In the genomic region with DNA sequence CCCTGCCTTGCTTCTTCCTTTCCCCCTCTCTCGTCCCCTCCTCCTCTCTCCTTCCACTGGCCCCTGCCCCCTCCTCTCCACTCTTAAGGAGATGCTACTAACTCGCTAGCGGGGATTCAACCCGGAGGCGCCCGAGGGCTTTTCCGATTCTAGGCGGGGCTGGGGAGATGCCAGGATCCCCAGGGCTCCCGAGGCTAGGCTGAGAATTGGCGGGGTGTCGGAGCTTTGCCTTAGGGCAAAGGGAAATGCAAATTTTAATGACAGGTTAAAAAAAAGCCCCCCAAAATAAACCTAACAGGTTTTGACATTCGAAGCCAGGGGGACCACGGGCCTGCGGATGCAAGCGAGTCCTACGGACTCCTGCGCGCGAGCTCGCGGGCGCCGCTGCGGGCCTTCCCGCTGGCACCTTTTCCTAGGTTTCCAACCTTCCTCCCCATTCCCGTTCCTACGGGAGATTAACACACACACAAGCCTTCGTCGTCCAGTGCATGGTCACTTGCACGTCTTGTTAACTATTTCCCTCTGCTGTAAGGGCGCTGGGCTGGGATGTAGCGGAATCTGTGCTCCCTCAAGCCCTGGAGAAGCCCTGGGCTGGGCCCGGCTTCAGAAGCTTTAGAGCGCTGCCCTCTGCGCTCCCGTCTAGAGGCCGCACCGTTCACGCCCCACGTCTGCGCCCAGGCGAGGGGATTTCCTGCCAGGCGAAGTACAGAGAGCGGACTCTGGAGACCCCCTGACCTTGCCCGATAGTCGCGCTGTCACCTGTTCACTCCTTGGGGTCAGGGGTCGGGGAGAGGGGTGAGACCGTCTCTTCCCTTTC, we compare ENCODE assay signal across 1 cellular context.
TF ChIP-seq lines count a peak whose summit lies in the region.

No MANE protein-coding gene starts in this region.

TF ChIP-seq in K562, 482 proteins besides CTCF, POLR2A, EP300 and RAD21 (continued from another document):
- TF ChIP-seq, protein P1, sequence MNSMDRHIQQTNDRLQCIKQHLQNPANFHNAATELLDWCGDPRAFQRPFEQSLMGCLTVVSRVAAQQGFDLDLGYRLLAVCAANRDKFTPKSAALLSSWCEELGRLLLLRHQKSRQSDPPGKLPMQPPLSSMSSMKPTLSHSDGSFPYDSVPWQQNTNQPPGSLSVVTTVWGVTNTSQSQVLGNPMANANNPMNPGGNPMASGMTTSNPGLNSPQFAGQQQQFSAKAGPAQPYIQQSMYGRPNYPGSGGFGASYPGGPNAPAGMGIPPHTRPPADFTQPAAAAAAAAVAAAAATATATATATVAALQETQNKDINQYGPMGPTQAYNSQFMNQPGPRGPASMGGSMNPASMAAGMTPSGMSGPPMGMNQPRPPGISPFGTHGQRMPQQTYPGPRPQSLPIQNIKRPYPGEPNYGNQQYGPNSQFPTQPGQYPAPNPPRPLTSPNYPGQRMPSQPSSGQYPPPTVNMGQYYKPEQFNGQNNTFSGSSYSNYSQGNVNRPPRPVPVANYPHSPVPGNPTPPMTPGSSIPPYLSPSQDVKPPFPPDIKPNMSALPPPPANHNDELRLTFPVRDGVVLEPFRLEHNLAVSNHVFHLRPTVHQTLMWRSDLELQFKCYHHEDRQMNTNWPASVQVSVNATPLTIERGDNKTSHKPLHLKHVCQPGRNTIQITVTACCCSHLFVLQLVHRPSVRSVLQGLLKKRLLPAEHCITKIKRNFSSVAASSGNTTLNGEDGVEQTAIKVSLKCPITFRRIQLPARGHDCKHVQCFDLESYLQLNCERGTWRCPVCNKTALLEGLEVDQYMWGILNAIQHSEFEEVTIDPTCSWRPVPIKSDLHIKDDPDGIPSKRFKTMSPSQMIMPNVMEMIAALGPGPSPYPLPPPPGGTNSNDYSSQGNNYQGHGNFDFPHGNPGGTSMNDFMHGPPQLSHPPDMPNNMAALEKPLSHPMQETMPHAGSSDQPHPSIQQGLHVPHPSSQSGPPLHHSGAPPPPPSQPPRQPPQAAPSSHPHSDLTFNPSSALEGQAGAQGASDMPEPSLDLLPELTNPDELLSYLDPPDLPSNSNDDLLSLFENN (IDR thresholded peaks at IDR 0.05; ENCODE audit: low read depth in 2 of 2, low read length in 2 of 2), result no peak
